1 cellular context compared by ENCODE assay signal in the genomic region with DNA sequence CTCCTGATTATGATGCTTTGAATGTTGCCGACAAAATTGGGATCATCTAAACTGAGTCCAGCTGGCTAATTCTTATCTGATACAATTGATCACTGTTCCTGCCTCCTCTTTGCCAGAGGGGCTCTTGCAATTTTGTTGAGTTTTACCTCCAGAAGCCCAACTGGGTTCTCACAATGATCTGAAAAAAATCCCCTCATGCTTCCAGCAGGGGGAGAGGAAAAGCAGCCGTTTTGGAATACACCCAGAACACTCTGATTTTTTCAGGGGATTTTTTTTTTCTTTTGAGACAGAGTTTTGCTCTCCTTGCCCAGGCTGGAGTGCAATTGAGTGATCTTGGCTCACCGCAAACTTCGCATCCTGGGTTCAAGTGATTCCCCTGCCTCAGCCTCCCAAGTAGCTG.
TF ChIP-seq lines count a peak whose summit lies in the region.

No MANE protein-coding gene starts in this region.

TF ChIP-seq in H1, 55 proteins besides CTCF, POLR2A, EP300 and RAD21 (continued from another document):
- TF ChIP-seq, protein P1, sequence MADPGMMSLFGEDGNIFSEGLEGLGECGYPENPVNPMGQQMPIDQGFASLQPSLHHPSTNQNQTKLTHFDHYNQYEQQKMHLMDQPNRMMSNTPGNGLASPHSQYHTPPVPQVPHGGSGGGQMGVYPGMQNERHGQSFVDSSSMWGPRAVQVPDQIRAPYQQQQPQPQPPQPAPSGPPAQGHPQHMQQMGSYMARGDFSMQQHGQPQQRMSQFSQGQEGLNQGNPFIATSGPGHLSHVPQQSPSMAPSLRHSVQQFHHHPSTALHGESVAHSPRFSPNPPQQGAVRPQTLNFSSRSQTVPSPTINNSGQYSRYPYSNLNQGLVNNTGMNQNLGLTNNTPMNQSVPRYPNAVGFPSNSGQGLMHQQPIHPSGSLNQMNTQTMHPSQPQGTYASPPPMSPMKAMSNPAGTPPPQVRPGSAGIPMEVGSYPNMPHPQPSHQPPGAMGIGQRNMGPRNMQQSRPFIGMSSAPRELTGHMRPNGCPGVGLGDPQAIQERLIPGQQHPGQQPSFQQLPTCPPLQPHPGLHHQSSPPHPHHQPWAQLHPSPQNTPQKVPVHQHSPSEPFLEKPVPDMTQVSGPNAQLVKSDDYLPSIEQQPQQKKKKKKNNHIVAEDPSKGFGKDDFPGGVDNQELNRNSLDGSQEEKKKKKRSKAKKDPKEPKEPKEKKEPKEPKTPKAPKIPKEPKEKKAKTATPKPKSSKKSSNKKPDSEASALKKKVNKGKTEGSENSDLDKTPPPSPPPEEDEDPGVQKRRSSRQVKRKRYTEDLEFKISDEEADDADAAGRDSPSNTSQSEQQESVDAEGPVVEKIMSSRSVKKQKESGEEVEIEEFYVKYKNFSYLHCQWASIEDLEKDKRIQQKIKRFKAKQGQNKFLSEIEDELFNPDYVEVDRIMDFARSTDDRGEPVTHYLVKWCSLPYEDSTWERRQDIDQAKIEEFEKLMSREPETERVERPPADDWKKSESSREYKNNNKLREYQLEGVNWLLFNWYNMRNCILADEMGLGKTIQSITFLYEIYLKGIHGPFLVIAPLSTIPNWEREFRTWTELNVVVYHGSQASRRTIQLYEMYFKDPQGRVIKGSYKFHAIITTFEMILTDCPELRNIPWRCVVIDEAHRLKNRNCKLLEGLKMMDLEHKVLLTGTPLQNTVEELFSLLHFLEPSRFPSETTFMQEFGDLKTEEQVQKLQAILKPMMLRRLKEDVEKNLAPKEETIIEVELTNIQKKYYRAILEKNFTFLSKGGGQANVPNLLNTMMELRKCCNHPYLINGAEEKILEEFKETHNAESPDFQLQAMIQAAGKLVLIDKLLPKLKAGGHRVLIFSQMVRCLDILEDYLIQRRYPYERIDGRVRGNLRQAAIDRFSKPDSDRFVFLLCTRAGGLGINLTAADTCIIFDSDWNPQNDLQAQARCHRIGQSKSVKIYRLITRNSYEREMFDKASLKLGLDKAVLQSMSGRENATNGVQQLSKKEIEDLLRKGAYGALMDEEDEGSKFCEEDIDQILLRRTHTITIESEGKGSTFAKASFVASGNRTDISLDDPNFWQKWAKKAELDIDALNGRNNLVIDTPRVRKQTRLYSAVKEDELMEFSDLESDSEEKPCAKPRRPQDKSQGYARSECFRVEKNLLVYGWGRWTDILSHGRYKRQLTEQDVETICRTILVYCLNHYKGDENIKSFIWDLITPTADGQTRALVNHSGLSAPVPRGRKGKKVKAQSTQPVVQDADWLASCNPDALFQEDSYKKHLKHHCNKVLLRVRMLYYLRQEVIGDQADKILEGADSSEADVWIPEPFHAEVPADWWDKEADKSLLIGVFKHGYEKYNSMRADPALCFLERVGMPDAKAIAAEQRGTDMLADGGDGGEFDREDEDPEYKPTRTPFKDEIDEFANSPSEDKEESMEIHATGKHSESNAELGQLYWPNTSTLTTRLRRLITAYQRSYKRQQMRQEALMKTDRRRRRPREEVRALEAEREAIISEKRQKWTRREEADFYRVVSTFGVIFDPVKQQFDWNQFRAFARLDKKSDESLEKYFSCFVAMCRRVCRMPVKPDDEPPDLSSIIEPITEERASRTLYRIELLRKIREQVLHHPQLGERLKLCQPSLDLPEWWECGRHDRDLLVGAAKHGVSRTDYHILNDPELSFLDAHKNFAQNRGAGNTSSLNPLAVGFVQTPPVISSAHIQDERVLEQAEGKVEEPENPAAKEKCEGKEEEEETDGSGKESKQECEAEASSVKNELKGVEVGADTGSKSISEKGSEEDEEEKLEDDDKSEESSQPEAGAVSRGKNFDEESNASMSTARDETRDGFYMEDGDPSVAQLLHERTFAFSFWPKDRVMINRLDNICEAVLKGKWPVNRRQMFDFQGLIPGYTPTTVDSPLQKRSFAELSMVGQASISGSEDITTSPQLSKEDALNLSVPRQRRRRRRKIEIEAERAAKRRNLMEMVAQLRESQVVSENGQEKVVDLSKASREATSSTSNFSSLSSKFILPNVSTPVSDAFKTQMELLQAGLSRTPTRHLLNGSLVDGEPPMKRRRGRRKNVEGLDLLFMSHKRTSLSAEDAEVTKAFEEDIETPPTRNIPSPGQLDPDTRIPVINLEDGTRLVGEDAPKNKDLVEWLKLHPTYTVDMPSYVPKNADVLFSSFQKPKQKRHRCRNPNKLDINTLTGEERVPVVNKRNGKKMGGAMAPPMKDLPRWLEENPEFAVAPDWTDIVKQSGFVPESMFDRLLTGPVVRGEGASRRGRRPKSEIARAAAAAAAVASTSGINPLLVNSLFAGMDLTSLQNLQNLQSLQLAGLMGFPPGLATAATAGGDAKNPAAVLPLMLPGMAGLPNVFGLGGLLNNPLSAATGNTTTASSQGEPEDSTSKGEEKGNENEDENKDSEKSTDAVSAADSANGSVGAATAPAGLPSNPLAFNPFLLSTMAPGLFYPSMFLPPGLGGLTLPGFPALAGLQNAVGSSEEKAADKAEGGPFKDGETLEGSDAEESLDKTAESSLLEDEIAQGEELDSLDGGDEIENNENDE (IDR thresholded peaks at IDR 0.05; ENCODE audit: insufficient replicate concordance, low read length) = no peak
